12 cellular contexts compared by ENCODE assay signal in the genomic region with DNA sequence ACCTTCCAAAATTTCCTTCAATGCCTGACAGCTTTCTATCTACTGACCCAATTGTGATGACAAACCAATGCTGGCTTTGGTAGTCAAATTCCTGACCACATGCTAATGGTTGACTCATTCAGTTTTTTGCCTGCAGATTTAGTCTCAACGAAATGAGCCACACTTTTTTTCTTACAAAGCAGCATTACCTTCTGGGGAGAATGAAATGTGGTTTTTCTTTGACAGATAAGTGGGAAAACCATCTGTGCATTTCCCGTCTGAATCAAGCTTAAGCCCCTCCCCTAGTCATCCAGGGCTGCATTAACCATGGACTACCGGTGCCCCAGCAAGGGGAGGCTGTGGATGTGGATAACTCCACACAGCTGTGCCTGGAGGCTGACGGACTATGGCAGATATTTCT.
DNase-seq lines count a peak whose midpoint lies in the region; ATAC-seq and TF ChIP-seq lines count a peak whose summit lies in the region.
"Had no signal": no experiment of that assay in that cellular context is flagged by ENCODE, and none has a peak within 500 bp of the region (broad histone marks: within the 10 kb centered on the region; RNA-seq: fewer than 3 reads in every experiment).

No MANE protein-coding gene starts in this region.

- POLR2A ChIA-PET in HEK293T (lab: Yijun Ruan, JAX) = no interaction called here

- in situ Hi-C loops in astrocyte of the cerebellum (cut with HindIII; ENCODE audit: low sequenced_read_pairs) = no loop called here

- peaks cover 7% of the 10 kb centered on the region for H3K9me3 Mint-ChIP-seq in activated CD8-positive, alpha-beta memory T cell treated with anti-CD3 and anti-CD28 coated beads, Interleukin-2, amount 10 ng/mL, durations not matched to agents 7 days and 5 days (ENCODE audit: low read depth)

- H3K36me3 Mint-ChIP-seq in activated CD8-positive, alpha-beta memory T cell treated with anti-CD3 and anti-CD28 coated beads, Interleukin-2, amount 10 ng/mL, durations not matched to agents 7 days and 5 days = no peaks in the 10 kb centered on the region

- DNase-seq in HS-5 (ENCODE audit: low read depth) = peak; percentile 98
- DNase-seq in astrocyte of the cerebellum (ENCODE audit: low read depth) = peak; percentile 96
- peak; percentile 47 for DNase-seq in retinal pigment epithelial cell (ENCODE audit: low read depth)
- DNase-seq in activated CD8-positive, alpha-beta memory T cell treated with anti-CD3 and anti-CD28 coated beads, Interleukin-2, amount 10 ng/mL, durations not matched to agents 7 days and 5 days = no peak
- DNase-seq in NCI-H2029 treated with DMSO at 0.1 percent for 48 hours (lab: John Stamatoyannopoulos, UW) = no peak
- DNase-seq in HEK293T (ENCODE audit: extremely low spot score) = no peak
- DNase-seq: left colon, upper lobe of left lung had no signal

- TF ChIP-seq CTCF in astrocyte of the cerebellum (IDR thresholded peaks at IDR 0.05; ENCODE audit: low read depth, low read length, missing control alignments) (no peak), retinal pigment epithelial cell (conservative IDR thresholded peaks at IDR 0.05; ENCODE audit: low read depth, low read length) (no peak)

- ATAC-seq in GM19372 (IDR thresholded peaks at IDR 0.05; ENCODE audit: low read depth, unreplicated experiment) (peak; percentile 63), HG03439 (IDR thresholded peaks at IDR 0.05; ENCODE audit: unreplicated experiment) (no peak)
- ATAC-seq in activated CD8-positive, alpha-beta memory T cell treated with anti-CD3 and anti-CD28 coated beads, Interleukin-2, amount 10 ng/mL, durations not matched to agents 7 days and 5 days = no peak
- ATAC-seq: activated naive CD4-positive, alpha-beta T cell treated with anti-CD3 and anti-CD28 coated beads, Interleukin-2, amount 50 U/mL, for 72 hours; left colon had no signal

- H3K4me3 Mint-ChIP-seq in activated CD8-positive, alpha-beta memory T cell treated with anti-CD3 and anti-CD28 coated beads, Interleukin-2, amount 10 ng/mL, durations not matched to agents 7 days and 5 days = no peak overlapping the region
- H3K4me3 Mint-ChIP-seq: T-helper 2 cell treated with Interferon-gamma antibody and Interleukin-4, amounts not matched to agents 5 μg/mL and 100 μg/mL, for 36 hours had no signal

- H3K27me3 Mint-ChIP-seq in activated CD8-positive, alpha-beta memory T cell treated with anti-CD3 and anti-CD28 coated beads, Interleukin-2, amount 10 ng/mL, durations not matched to agents 7 days and 5 days = no peaks in the 10 kb centered on the region

- H3K4me3 ChIP-seq in astrocyte of the cerebellum (ENCODE audit: low read depth, low read length) (no peak overlapping the region), retinal pigment epithelial cell (ENCODE audit: low read length) (no peak overlapping the region)
- H3K4me3 ChIP-seq: upper lobe of left lung had no signal

- H3K4me1 Mint-ChIP-seq in activated CD8-positive, alpha-beta memory T cell treated with anti-CD3 and anti-CD28 coated beads, Interleukin-2, amount 10 ng/mL, durations not matched to agents 7 days and 5 days = no peaks in the 10 kb centered on the region

- no peak overlapping the region for H3K27ac Mint-ChIP-seq in activated CD8-positive, alpha-beta memory T cell treated with anti-CD3 and anti-CD28 coated beads, Interleukin-2, amount 10 ng/mL, durations not matched to agents 7 days and 5 days
- H3K27ac Mint-ChIP-seq: activated naive CD4-positive, alpha-beta T cell treated with anti-CD3 and anti-CD28 coated beads, Interleukin-2, amount 50 U/mL, for 72 hours; T-helper 2 cell treated with Interferon-gamma antibody and Interleukin-4, amounts not matched to agents 5 μg/mL and 100 μg/mL, for 36 hours had no signal

- CTCF ChIA-PET in activated CD8-positive, alpha-beta memory T cell treated with anti-CD3 and anti-CD28 coated beads, Interleukin-2, amount 10 ng/mL, durations not matched to agents 7 days and 5 days (lab: Charles Lee) = no interaction called here
- CTCF ChIA-PET in HEK293T (lab: Yijun Ruan, JAX) = no interaction called here

TF ChIP-seq in HEK293T, 16 proteins besides CTCF, POLR2A, EP300 and RAD21:
- TF ChIP-seq LEF1 (IDR thresholded peaks at IDR 0.05; ENCODE audit: borderline replicate concordance) = no peak
- no peak for TF ChIP-seq HDGF (IDR thresholded peaks at IDR 0.05; ENCODE audit: borderline replicate concordance)
- TF ChIP-seq SP1 (IDR thresholded peaks at IDR 0.05) = no peak
- TF ChIP-seq BHLHE40 (IDR thresholded peaks at IDR 0.05; ENCODE audit: borderline replicate concordance) = no peak
- TF ChIP-seq ARNT (IDR thresholded peaks at IDR 0.05) = no peak
- TF ChIP-seq FOXM1 (IDR thresholded peaks at IDR 0.05; ENCODE audit: borderline replicate concordance) = no peak
- TF ChIP-seq ELF4 (IDR thresholded peaks at IDR 0.05) = no peak

Comparison
In these comparisons a context has a peak if more than half of its experiments do, and no peak if none do; other contexts are left out.
1. DNase-seq: peak in HS-5 (single experiment), astrocyte of the cerebellum (single experiment) and retinal pigment epithelial cell (single experiment); none in activated CD8-positive, alpha-beta memory T cell treated with anti-CD3 and anti-CD28 coated beads, Interleukin-2, amount 10 ng/mL, durations not matched to agents 7 days and 5 days (single experiment), NCI-H2029 treated with DMSO at 0.1 percent for 48 hours (single experiment) and HEK293T (single experiment).